Comparison of ENCODE assay signal across 18 cellular contexts in the genomic region with DNA sequence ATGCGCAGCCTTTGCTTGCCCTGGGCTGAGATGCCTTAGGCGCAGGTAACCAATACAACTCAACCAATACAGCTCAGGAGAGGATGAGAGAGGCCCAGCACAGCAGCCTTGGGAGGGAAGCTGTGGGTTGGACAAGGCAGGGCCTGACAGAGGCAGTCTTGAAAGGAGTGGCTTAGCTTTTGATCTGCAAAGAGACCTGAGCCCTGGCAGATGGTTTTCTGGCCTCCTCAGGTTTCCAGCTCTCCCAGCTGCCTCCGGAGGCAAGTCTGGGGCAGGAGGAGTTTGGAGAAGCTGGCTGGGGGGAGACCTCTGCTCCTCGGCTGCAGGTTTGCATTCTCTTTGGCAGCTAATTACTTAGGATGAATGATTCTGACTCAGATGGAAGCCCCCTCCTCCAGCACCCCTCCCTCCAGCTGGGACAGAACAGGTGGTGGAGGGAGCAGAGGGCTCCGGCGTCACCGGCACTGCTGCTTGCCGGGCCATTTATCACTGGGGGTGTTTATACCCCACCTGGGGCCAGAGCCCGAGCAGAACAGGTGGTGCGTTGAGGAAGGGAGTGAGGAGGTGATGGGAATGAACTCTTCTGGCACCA. TPM values are rescaled to one million over a fixed set of nuclear protein-coding genes. Genes with fewer than 3 reads are reported as not detected.
A peak's percentile ranks its signal among the peaks of the same experiment; 100 is the strongest.
DNase-seq lines count a peak whose midpoint lies in the region.
"Had no signal": no experiment of that assay in that cellular context is flagged by ENCODE, and none has a peak within 500 bp of the region (broad histone marks: within the 10 kb centered on the region; RNA-seq: fewer than 3 reads in every experiment).

No MANE protein-coding gene starts in this region.

- peak overlapping the region; percentile 42 for H3K9ac ChIP-seq in NT2/D1 (ENCODE audit: insufficient read length, low read depth)

- H3K9me3 ChIP-seq in NT2/D1 (ENCODE audit: insufficient read depth, low read length), result no peaks in the 10 kb centered on the region
- H3K9me3 ChIP-seq: MG63, upper lobe of right lung had no signal

- H3K36me3 ChIP-seq in NT2/D1 (ENCODE audit: insufficient read depth, insufficient read length, low read length), result no peaks in the 10 kb centered on the region
- H3K36me3 ChIP-seq: MG63, upper lobe of right lung had no signal

- H3K4me3 ChIP-seq in NT2/D1 (ENCODE audit: insufficient read length, low read depth), result peak overlapping the region; percentile 8
- H3K4me3 ChIP-seq: MG63, upper lobe of right lung had no signal

- peaks cover 14% of the 10 kb centered on the region for H3K4me1 ChIP-seq in NT2/D1 (ENCODE audit: insufficient read depth, insufficient read length)
- H3K4me1 ChIP-seq: upper lobe of right lung had no signal

- H3K27me3 ChIP-seq in NT2/D1 (ENCODE audit: insufficient read depth, insufficient read length), result peaks cover 3% of the 10 kb centered on the region

- peak; percentile 56 for DNase-seq in NCI-H1105 treated with DMSO at 0.1 percent for 48 hours (lab: John Stamatoyannopoulos, UW)
- no peak for DNase-seq in NCI-H1105 (lab: John Stamatoyannopoulos, UW)
- peak; percentile 72 for DNase-seq in NCI-H2107 treated with DMSO at 0.1 percent for 48 hours (lab: John Stamatoyannopoulos, UW; ENCODE audit: unreplicated experiment)
- peak; percentile 68 for DNase-seq in NT2/D1 (ENCODE audit: low read depth, low spot score)
- DNase-seq in myocyte (ENCODE audit: low read depth), result peak; percentile 18
- DNase-seq in SKM-1 (lab: John Stamatoyannopoulos, UW; ENCODE audit: unreplicated experiment), result no peak
- DNase-seq in EL, result no peak
- no peak for DNase-seq in amygdala (lab: John Stamatoyannopoulos, UW)
- DNase-seq: 8988T; activated CD4-positive, alpha-beta T cell treated with anti-CD3 and anti-CD28 coated beads for 48 hours; activated naive CD4-positive, alpha-beta T cell treated with anti-CD3 and anti-CD28 coated beads, Interleukin-2, amount 50 U/mL, for 16 hours; activated T-cell treated with anti-CD3 and anti-CD28 coated beads for 4 hours; HCEC 1CT; hypothalamus; MG63; stimulated activated naive B cell treated with anti-CD40 and anti-IgM and Interleukin-4, amounts not matched to agents 10 μg/mL and 1 μg/mL and 100 μg/mL, for 72 hours; T-helper 9 cell; upper lobe of right lung had no signal

RNA-seq across cellular contexts. Expression of gene TSPAN17, which starts 50.7 kb away (rescaled TPM):
- total RNA-seq in myocyte, result 47.9 and 50.0 TPM in 2 replicates
- 70.8 TPM for polyA plus RNA-seq in myocyte (2012)

Comparison
In these comparisons a context has a peak if more than half of its experiments do, and no peak if none do; other contexts are left out.
1. DNase-seq: peak in NCI-H1105 treated with DMSO at 0.1 percent for 48 hours (single experiment), NCI-H2107 treated with DMSO at 0.1 percent for 48 hours (single experiment), NT2/D1 (single experiment) and myocyte (single experiment); none in NCI-H1105 (single experiment), SKM-1 (single experiment), EL (single experiment) and amygdala (0 of 56).